ENCODE assay signal across 22 cellular contexts in the genomic region with DNA sequence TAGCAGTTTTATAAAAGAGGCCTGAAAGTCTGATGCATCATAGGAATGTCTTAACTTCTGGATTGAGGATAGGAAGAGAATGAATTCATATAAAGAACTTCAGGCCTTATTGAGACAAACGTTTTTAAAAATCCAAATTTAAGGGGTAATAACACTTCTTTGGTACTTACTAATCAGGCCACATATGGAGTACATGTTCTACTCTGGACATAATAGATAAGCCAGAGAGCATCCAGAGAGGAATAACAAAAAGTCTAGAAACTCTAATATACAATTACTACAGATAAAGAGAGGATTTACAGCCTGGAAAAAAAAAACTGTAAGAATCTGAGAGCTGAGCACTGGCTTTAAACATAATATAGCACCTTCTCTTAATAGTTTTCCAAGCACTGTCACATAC. TPM values are rescaled to one million over a fixed set of nuclear protein-coding genes. Genes with fewer than 3 reads are reported as not detected.
A peak's percentile ranks its signal among the peaks of the same experiment; 100 is the strongest.
DNase-seq lines count a peak whose midpoint lies in the region; ATAC-seq, FAIRE-seq and TF ChIP-seq lines count a peak whose summit lies in the region.
"Had no signal": no experiment of that assay in that cellular context is flagged by ENCODE, and none has a peak within 500 bp of the region (broad histone marks: within the 10 kb centered on the region; RNA-seq: fewer than 3 reads in every experiment).

No MANE protein-coding gene starts in this region.

- 48% methylated on average over 1 of the region's 1 CpG for WGBS in SK-N-SH (ENCODE audit: low lambda C conversion rate)

- H3K4me1 Mint-ChIP-seq in activated T-helper 17 cell treated with anti-CD3 and anti-CD28 coated beads, Interleukin-2, amount 50 U/mL, for 72 hours: peaks cover 29% of the 10 kb centered on the region
- H3K4me1 Mint-ChIP-seq in nephron: peaks cover 41% of the 10 kb centered on the region

- no peak for TF ChIP-seq EP300 in SK-N-SH (IDR thresholded peaks at IDR 0.05; ENCODE audit: borderline replicate concordance in 1 of 2, low read depth in 1 of 2, low read length in 1 of 2)

- H3K4me3 Mint-ChIP-seq in activated T-helper 17 cell treated with anti-CD3 and anti-CD28 coated beads, Interleukin-2, amount 50 U/mL, for 72 hours: peak overlapping the region; percentile 96
- H3K4me3 Mint-ChIP-seq in nephron: peak overlapping the region; percentile 55 to 83 (median 56)

- peaks cover 0 to 15% of the 10 kb centered on the region in 2 experiments for H3K36me3 ChIP-seq in SK-N-SH (replicated peaks in 1 of 2; ENCODE audit: control insufficient read depth in 1 of 2, insufficient read depth in 2 of 2, low read length in 1 of 2)
- H3K36me3 ChIP-seq: prostate gland had no signal

- peaks cover 6 to 9% of the 10 kb centered on the region in 2 experiments; a peak in 1 of 4 replicates for H3K4me1 ChIP-seq in SK-N-SH (ENCODE audit: control insufficient read depth in 1 of 2, insufficient read depth in 2 of 2, low read depth in 1 of 2, low read length in 1 of 2)
- H3K4me1 ChIP-seq: prostate gland had no signal

- no peaks in the 10 kb centered on the region for H3K27me3 ChIP-seq in SK-N-SH (ENCODE audit: insufficient read depth)

- no peak overlapping the region for H3K27ac ChIP-seq in SK-N-SH (ENCODE audit: low read depth in 2 of 2, low read length in 1 of 2)
- H3K27ac ChIP-seq: 22Rv1, C4-2B, prostate gland had no signal

- no peak overlapping the region for H3K9ac ChIP-seq in SK-N-SH

- no peak for TF ChIP-seq RAD21 in SK-N-SH (IDR thresholded peaks at IDR 0.05; ENCODE audit: low read length)

- POLR2A ChIA-PET in SK-N-SH (lab: Yijun Ruan, JAX): interaction anchor here (0.5 kb wide), 1 partner anchor 238 kb away, joined by 4 read pairs; no protein-coding TSS in a partner anchor

- H3K27ac Mint-ChIP-seq in activated T-helper 17 cell treated with anti-CD3 and anti-CD28 coated beads, Interleukin-2, amount 50 U/mL, for 72 hours: peak overlapping the region; percentile 94
- H3K27ac Mint-ChIP-seq in nephron: peak overlapping the region in 1 of 3 experiments; percentile 23
- H3K27ac Mint-ChIP-seq: activated B cell treated with CpG ODN at 0.5 μM for 24 hours; activated CD4-positive, alpha-beta memory T cell treated with anti-CD3 and anti-CD28 coated beads, Interleukin-2, amount 10 ng/mL, durations not matched to agents 7 days and 5 days had no signal

- no peaks in the 10 kb centered on the region for H3K9me2 ChIP-seq in SK-N-SH

- H3K4me2 ChIP-seq in SK-N-SH: peak overlapping the region; percentile 65; the same call in 1 of the 2 replicates

- ATAC-seq in SK-N-SH treated with all-trans-retinoic acid at 6 μM for 48 hours: no peak
- no peak for ATAC-seq in activated T-helper 17 cell treated with anti-CD3 and anti-CD28 coated beads, Interleukin-2, amount 50 U/mL, for 72 hours (replicated peaks)

- H3K4me3 ChIP-seq in SK-N-SH (ENCODE audit: low read depth in 2 of 2, low read length in 1 of 2): no peak overlapping the region
- H3K4me3 ChIP-seq in HFF-Myc (replicated peaks; ENCODE audit: low read depth, low read length): 0 out of 2 replicates have a peak overlapping the region, but pooled peaks have one; percentile 22
- H3K4me3 ChIP-seq: lung, prostate gland had no signal

- DNase-seq in SK-N-SH (no peak), HFF-Myc (ENCODE audit: extremely low read depth, low read depth) (no peak), D721Med (ENCODE audit: insufficient read length, low spot score) (no peak), A172 (ENCODE audit: low spot score) (no peak), HPDE6-E6E7 (ENCODE audit: extremely low spot score) (no peak)
- DNase-seq: activated B cell treated with CpG ODN at 0.5 μM for 24 hours; activated CD4-positive, alpha-beta memory T cell treated with anti-CD3 and anti-CD28 coated beads, Interleukin-2, amount 10 ng/mL, durations not matched to agents 7 days and 5 days; cortex of kidney; islet precursor cell; KBM-7; NCI-H1092 treated with DMSO at 0.1 percent for 48 hours; NCI-H524 treated with DMSO at 0.1 percent for 48 hours; SIG-M5; small intestine; stimulated activated CD4-positive, alpha-beta T cell treated with anti-CD3 and anti-CD28 coated beads, Interleukin-2, amount 100 ng/mL, for 48 hours had no signal

- no peak overlapping the region for H2AFZ ChIP-seq in SK-N-SH (ENCODE audit: low read depth)

- H3F3A ChIP-seq in SK-N-SH (replicated peaks; ENCODE audit: insufficient read depth): no peaks in the 10 kb centered on the region

- TF ChIP-seq CTCF in SK-N-SH (IDR thresholded peaks at IDR 0.05): no peak
- no peak for TF ChIP-seq CTCF in HFF-Myc (IDR thresholded peaks at IDR 0.05; ENCODE audit: low read depth, low read length, missing control alignments)
- no peak for TF ChIP-seq CTCF in nephron (IDR thresholded peaks at IDR 0.05; ENCODE audit: unreplicated experiment in 3 of 3)
- TF ChIP-seq CTCF in D721Med (IDR thresholded peaks at IDR 0.05; ENCODE audit: insufficient read depth, missing control alignments): no peak

- H3K9me3 ChIP-seq in SK-N-SH: no peaks in the 10 kb centered on the region
- H3K9me3 ChIP-seq: prostate gland had no signal

- no peaks in the 10 kb centered on the region for H3K27me3 Mint-ChIP-seq in activated T-helper 17 cell treated with anti-CD3 and anti-CD28 coated beads, Interleukin-2, amount 50 U/mL, for 72 hours
- no peaks in the 10 kb centered on the region for H3K27me3 Mint-ChIP-seq in nephron (ENCODE audit: low read depth)
- H3K27me3 Mint-ChIP-seq: activated B cell treated with CpG ODN at 0.5 μM for 24 hours; activated CD4-positive, alpha-beta memory T cell treated with anti-CD3 and anti-CD28 coated beads, Interleukin-2, amount 10 ng/mL, durations not matched to agents 7 days and 5 days had no signal

- CTCF ChIA-PET in SK-N-SH (lab: Yijun Ruan, JAX): interaction anchor here (0.9 to 1.4 kb wide), 2 partner anchors 46 to 348 kb away, joined by 4 to 5 read pairs; no protein-coding TSS in a partner anchor

- no peak for FAIRE-seq in D721Med (lab: Jason Lieb, UNC)
- FAIRE-seq: small intestine had no signal

- peaks cover 79% of the 10 kb centered on the region for H3K79me2 ChIP-seq in SK-N-SH (ENCODE audit: insufficient read depth)

- peaks cover 14% of the 10 kb centered on the region; the same call in 1 of the 2 replicates for H4K20me1 ChIP-seq in SK-N-SH (ENCODE audit: insufficient read depth)

- peaks cover 70% of the 10 kb centered on the region for H3K36me3 Mint-ChIP-seq in activated T-helper 17 cell treated with anti-CD3 and anti-CD28 coated beads, Interleukin-2, amount 50 U/mL, for 72 hours (ENCODE audit: low read depth)
- peaks cover 8% of the 10 kb centered on the region for H3K36me3 Mint-ChIP-seq in nephron (ENCODE audit: low read depth)

- no peaks in the 10 kb centered on the region for H3K9me3 Mint-ChIP-seq in activated T-helper 17 cell treated with anti-CD3 and anti-CD28 coated beads, Interleukin-2, amount 50 U/mL, for 72 hours
- no peaks in the 10 kb centered on the region for H3K9me3 Mint-ChIP-seq in nephron
- H3K9me3 Mint-ChIP-seq: activated B cell treated with CpG ODN at 0.5 μM for 24 hours; activated CD4-positive, alpha-beta memory T cell treated with anti-CD3 and anti-CD28 coated beads, Interleukin-2, amount 10 ng/mL, durations not matched to agents 7 days and 5 days had no signal

TF ChIP-seq in SK-N-SH treated with all-trans-retinoic acid at 6 μM for 48 hours, 23 proteins besides CTCF, POLR2A, EP300 and RAD21 (continues in another document):
- TF ChIP-seq POU6F1 (CRISPR knock-in tag; IDR thresholded peaks at IDR 0.05; ENCODE audit: borderline replicate concordance, low read depth): no peak
- no peak for TF ChIP-seq CSDC2 (CRISPR knock-in tag; IDR thresholded peaks at IDR 0.05)
- no peak for TF ChIP-seq ZFP30 (CRISPR knock-in tag; IDR thresholded peaks at IDR 0.05)
- no peak for TF ChIP-seq ARNTL (CRISPR knock-in tag; IDR thresholded peaks at IDR 0.05; ENCODE audit: borderline replicate concordance, low read depth)
- no peak for TF ChIP-seq RARB (CRISPR knock-in tag; IDR thresholded peaks at IDR 0.05)
- TF ChIP-seq OSR1 (CRISPR knock-in tag; IDR thresholded peaks at IDR 0.05): no peak
- TF ChIP-seq, protein P1, sequence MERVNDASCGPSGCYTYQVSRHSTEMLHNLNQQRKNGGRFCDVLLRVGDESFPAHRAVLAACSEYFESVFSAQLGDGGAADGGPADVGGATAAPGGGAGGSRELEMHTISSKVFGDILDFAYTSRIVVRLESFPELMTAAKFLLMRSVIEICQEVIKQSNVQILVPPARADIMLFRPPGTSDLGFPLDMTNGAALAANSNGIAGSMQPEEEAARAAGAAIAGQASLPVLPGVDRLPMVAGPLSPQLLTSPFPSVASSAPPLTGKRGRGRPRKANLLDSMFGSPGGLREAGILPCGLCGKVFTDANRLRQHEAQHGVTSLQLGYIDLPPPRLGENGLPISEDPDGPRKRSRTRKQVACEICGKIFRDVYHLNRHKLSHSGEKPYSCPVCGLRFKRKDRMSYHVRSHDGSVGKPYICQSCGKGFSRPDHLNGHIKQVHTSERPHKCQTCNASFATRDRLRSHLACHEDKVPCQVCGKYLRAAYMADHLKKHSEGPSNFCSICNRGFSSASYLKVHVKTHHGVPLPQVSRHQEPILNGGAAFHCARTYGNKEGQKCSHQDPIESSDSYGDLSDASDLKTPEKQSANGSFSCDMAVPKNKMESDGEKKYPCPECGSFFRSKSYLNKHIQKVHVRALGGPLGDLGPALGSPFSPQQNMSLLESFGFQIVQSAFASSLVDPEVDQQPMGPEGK (CRISPR knock-in tag; IDR thresholded peaks at IDR 0.05; ENCODE audit: borderline replicate concordance): no peak
- TF ChIP-seq ISL1 (CRISPR knock-in tag; IDR thresholded peaks at IDR 0.05): no peak
- TF ChIP-seq ZFP3 (CRISPR knock-in tag; IDR thresholded peaks at IDR 0.05): no peak

RNA-seq across cellular contexts. Expression of gene MTPAP, which starts 2.9 kb away (rescaled TPM):
- 4.5 and 5.2 TPM in 2 replicates for polyA plus RNA-seq in SK-N-SH (2012; rRNA removed)
- 5.5 and 6.2 TPM in 2 replicates for polyA plus RNA-seq in SK-N-SH (2012; cell fraction: cytosol; rRNA removed)
- 4.6 and 9.0 TPM in 2 replicates for polyA plus RNA-seq in SK-N-SH (2012; cell fraction: nucleus; rRNA removed)
- total RNA-seq in activated T-helper 17 cell treated with anti-CD3 and anti-CD28 coated beads, Interleukin-2, amount 50 U/mL, for 72 hours: 10 to 100 TPM; 24.4 to 40.4 TPM
- 21.0 and 22.7 TPM in 2 replicates for total RNA-seq in A172 (2014; rRNA removed; shearing (Covaris generic))
